ENCODE assay signal across 17 cellular contexts in the genomic region with DNA sequence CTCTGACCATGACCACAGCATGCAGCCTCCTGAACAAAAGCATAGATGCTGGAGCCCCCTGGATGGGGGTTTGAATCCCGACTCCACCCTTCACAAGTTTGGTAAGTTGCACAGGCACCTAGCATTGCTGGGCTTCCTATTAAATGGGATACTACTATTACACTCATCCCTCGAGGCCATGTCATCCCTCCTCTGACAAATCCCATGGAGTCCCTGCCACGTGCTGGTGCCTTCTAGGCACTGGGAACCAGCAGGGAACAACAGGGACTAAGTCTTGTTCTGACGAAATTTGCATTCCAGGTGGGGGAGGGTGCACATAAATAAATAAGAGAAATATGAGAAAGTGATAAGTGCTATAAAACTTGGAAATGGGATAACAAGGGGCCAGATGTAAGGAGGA. TPM values are rescaled to one million over a fixed set of nuclear protein-coding genes. Genes with fewer than 3 reads are reported as not detected.
DNase-seq lines count a peak whose midpoint lies in the region; ATAC-seq and TF ChIP-seq lines count a peak whose summit lies in the region.
"Had no signal": no experiment of that assay in that cellular context is flagged by ENCODE, and none has a peak within 500 bp of the region (broad histone marks: within the 10 kb centered on the region; RNA-seq: fewer than 3 reads in every experiment).

No MANE protein-coding gene starts in this region.

- DNase-seq in EH (ENCODE audit: low read depth) (peak; percentile 71), IMR-90 (peak; percentile 39), SK-MEL-5 (ENCODE audit: low read depth, low spot score) (peak; percentile 58), hepatocyte (ENCODE audit: low spot score) (no peak), A673 (ENCODE audit: low spot score) (no peak), CD1c-positive myeloid dendritic cell (ENCODE audit: extremely low spot score) (no peak), amygdala (lab: John Stamatoyannopoulos, UW) (no peak)
- DNase-seq: ACHN; Calu3; CD4-positive, alpha-beta memory T cell; DMS79 treated with DMSO at 0.1 percent for 48 hours; EL; GOT3; KG1 had no signal

- no peak overlapping the region for H2AFZ ChIP-seq in IMR-90 (replicated peaks; ENCODE audit: low read length, poor library complexity)
- no peak overlapping the region for H2AFZ ChIP-seq in hepatocyte

- H3K9me1 ChIP-seq in IMR-90 (ENCODE audit: insufficient read depth, low read length) = peaks cover 3% of the 10 kb centered on the region; the same call in 1 of the 2 replicates

- no peak overlapping the region for H2AK9ac ChIP-seq in IMR-90 (replicated peaks; ENCODE audit: low read depth, low read length, poor library complexity)

- H3K27me3 ChIP-seq in IMR-90 (ENCODE audit: control insufficient read depth, insufficient read depth, low read length) (peaks cover 10% of the 10 kb centered on the region; the same call in 1 of the 2 replicates), hepatocyte (no peaks in the 10 kb centered on the region), A673 (replicated peaks; ENCODE audit: insufficient read depth, low read depth, low read length, poor library complexity) (no peaks in the 10 kb centered on the region)

- H3K4me1 ChIP-seq in IMR-90 (ENCODE audit: control insufficient read depth, insufficient read depth, low read length) (peaks cover 7% of the 10 kb centered on the region), hepatocyte (ENCODE audit: insufficient read depth) (peaks cover 14% of the 10 kb centered on the region), A673 (ENCODE audit: insufficient read depth, low read length, poor library complexity, severe bottlenecking) (peaks cover 12% of the 10 kb centered on the region)

- H3K9ac ChIP-seq in IMR-90 (ENCODE audit: low read depth, low read length) = no peak overlapping the region

- H3K23ac ChIP-seq in IMR-90 (ENCODE audit: low read depth, low read length) = no peak overlapping the region

- H3K56ac ChIP-seq in IMR-90 (ENCODE audit: extremely low read depth, insufficient read depth, low read length) = no peak overlapping the region

- H3K4me3 ChIP-seq in IMR-90 (ENCODE audit: insufficient read depth, low read depth, low read length) = no peak overlapping the region
- no peak overlapping the region for H3K4me3 ChIP-seq in hepatocyte
- H3K4me3 ChIP-seq in A673 (ENCODE audit: low read depth, low read length, poor library complexity, severe bottlenecking) = no peak overlapping the region

- H3K9me3 ChIP-seq in IMR-90 (ENCODE audit: control insufficient read depth, insufficient read depth, low read length) (no peaks in the 10 kb centered on the region), hepatocyte (ENCODE audit: low read depth) (no peaks in the 10 kb centered on the region), A673 (ENCODE audit: low read depth, low read length, poor library complexity, severe bottlenecking) (no peaks in the 10 kb centered on the region)

- no peak overlapping the region for H2BK20ac ChIP-seq in IMR-90 (ENCODE audit: low read depth, low read length)

- dilution Hi-C loops in IMR-90 (cut with HindIII; ENCODE audit: low sequenced_read_pairs, unreplicated experiment) = no loop called here

- TF ChIP-seq CTCF in IMR-90 (conservative IDR thresholded peaks at IDR 0.05; ENCODE audit: low read depth, low read length) (no peak), hepatocyte (IDR thresholded peaks at IDR 0.05; ENCODE audit: poor library complexity) (no peak), A673 (conservative IDR thresholded peaks at IDR 0.05; ENCODE audit: low read depth, low read length) (no peak)

- H3K14ac ChIP-seq in IMR-90 (replicated peaks; ENCODE audit: low read depth, low read length) = no peak overlapping the region

- 11% methylated on average over 1 of the region's 4 CpGs; no CpG with 5 or more reads in 1 of the 2 experiments for WGBS in IMR-90 (ENCODE audit: extremely low coverage in 2 of 2, insufficient read length in 1 of 2), 2 experiments
- WGBS in hepatocyte (ENCODE audit: low lambda C conversion rate, missing lambda C conversion rate) = 56% methylated on average over 4 of the region's 4 CpGs

- H3K36me3 ChIP-seq in IMR-90 (ENCODE audit: control insufficient read depth, insufficient read depth, low read length) (no peaks in the 10 kb centered on the region), hepatocyte (replicated peaks; ENCODE audit: insufficient read depth, low read depth) (no peaks in the 10 kb centered on the region), A673 (ENCODE audit: insufficient read depth, low read length, poor library complexity, severe bottlenecking) (no peaks in the 10 kb centered on the region)

- intact Hi-C loops in IMR-90 (cut with micrococcal nuclease) (no loop called here), A673 (cut with micrococcal nuclease; ENCODE audit: unreplicated experiment) (no loop called here)

- H3K27ac ChIP-seq in IMR-90 (ENCODE audit: insufficient read depth, low read length) (no peak overlapping the region), hepatocyte (peak overlapping the region; percentile 23), A673 (ENCODE audit: low read depth, low read length, poor library complexity, severe bottlenecking) (no peak overlapping the region)
- H3K27ac ChIP-seq: C4-2B had no signal

- H2BK120ac ChIP-seq in IMR-90 (ENCODE audit: low read depth, low read length) = no peak overlapping the region

- no TSS peak for BruUV-seq in IMR-90 (replicated peaks; lab: Mats Ljungman, UMichigan)
- BruUV-seq in A673 (replicated peaks; lab: Mats Ljungman, UMichigan) = no TSS peak

- in situ Hi-C loops in IMR-90 (cut with MboI; ENCODE audit: low sequenced_read_pairs) = no loop called here
- in situ Hi-C loops in SK-MEL-5 (cut with HindIII; ENCODE audit: low pct_unique_long_range_greater_than_20kb, low sequenced_read_pairs) = no loop called here

- H3K4me2 ChIP-seq in IMR-90 (ENCODE audit: low read depth, low read length) = no peak overlapping the region; the same call in 1 of the 2 replicates
- no peak overlapping the region for H3K4me2 ChIP-seq in hepatocyte

- no peak overlapping the region for H3K18ac ChIP-seq in IMR-90 (ENCODE audit: low read depth, low read length)

- no peaks in the 10 kb centered on the region for H4K20me1 ChIP-seq in IMR-90 (ENCODE audit: insufficient read depth, low read length)
- H4K20me1 ChIP-seq in hepatocyte (ENCODE audit: insufficient read depth, poor library complexity, severe bottlenecking) = no peaks in the 10 kb centered on the region

- TF ChIP-seq RAD21 in IMR-90 (IDR thresholded peaks at IDR 0.05; ENCODE audit: low read length) = no peak

- no peak overlapping the region for H2BK15ac ChIP-seq in IMR-90 (ENCODE audit: low read depth, low read length)

- H4K8ac ChIP-seq in IMR-90 (ENCODE audit: low read depth in 2 of 2, low read length in 2 of 2) = no peak overlapping the region

- no peak overlapping the region for H2AK5ac ChIP-seq in IMR-90 (ENCODE audit: low read depth, low read length)

- no peak overlapping the region for H3K4ac ChIP-seq in IMR-90 (ENCODE audit: low read depth, low read length)

- 0 out of 2 replicates have a peak overlapping the region, but pooled peaks have one; percentile 43 for H4K5ac ChIP-seq in IMR-90 (ENCODE audit: low read depth, low read length)

- ATAC-seq in IMR-90 (ENCODE audit: low read depth) (no peak; the same call in 1 of the 2 replicates), GM18861 (IDR thresholded peaks at IDR 0.05; ENCODE audit: unreplicated experiment) (no peak)
- ATAC-seq: HCT116 had no signal

- no peaks in the 10 kb centered on the region for H3K9me2 ChIP-seq in hepatocyte (replicated peaks; ENCODE audit: insufficient read depth)

- H3K79me2 ChIP-seq in hepatocyte = no peaks in the 10 kb centered on the region

- H2BK5ac ChIP-seq in IMR-90 (ENCODE audit: low read depth, low read length, poor library complexity, severe bottlenecking) = no peak overlapping the region

- no peak overlapping the region for H4K91ac ChIP-seq in IMR-90 (ENCODE audit: insufficient read depth, low read depth, low read length)

- CTCF ChIA-PET in IMR-90 (lab: Yijun Ruan, JAX) = no interaction called here
- CTCF ChIA-PET in A673 (lab: Charles Lee) = no interaction called here

- POLR2A ChIA-PET in IMR-90 (lab: Charles Lee; ENCODE audit: unreplicated experiment) = no interaction called here
- POLR2A ChIA-PET in A673 (lab: Charles Lee; ENCODE audit: low non-redundant PET) = no interaction called here

- no peak for TF ChIP-seq POLR2A in IMR-90 (IDR thresholded peaks at IDR 0.05; ENCODE audit: low read depth, low read length)

- no peaks in the 10 kb centered on the region for H3K79me1 ChIP-seq in IMR-90 (ENCODE audit: low read depth in 1 of 2, low read length in 2 of 2)

TF ChIP-seq in IMR-90, 13 proteins besides CTCF, POLR2A, EP300 and RAD21 (continues in another document):
- TF ChIP-seq SMC3 (IDR thresholded peaks at IDR 0.05; ENCODE audit: low read depth, low read length) (no peak), MAFK (IDR thresholded peaks at IDR 0.05; ENCODE audit: low read depth, low read length) (no peak), FOS (IDR thresholded peaks at IDR 0.05; ENCODE audit: low read depth, low read length) (no peak), NFE2L2 (IDR thresholded peaks at IDR 0.05; ENCODE audit: low read depth, low read length) (no peak), CHD1 (IDR thresholded peaks at IDR 0.05; ENCODE audit: low read depth, low read length) (no peak), MAZ (IDR thresholded peaks at IDR 0.05; ENCODE audit: borderline replicate concordance, low read depth, low read length) (no peak), BHLHE40 (IDR thresholded peaks at IDR 0.05; ENCODE audit: low read depth, low read length) (0 out of 2 replicates have a peak, but pooled peaks have one; percentile 6), CEBPB (IDR thresholded peaks at IDR 0.05; ENCODE audit: low read depth, low read length) (peak; percentile 25; the same call in 1 of the 2 replicates), RFX5 (IDR thresholded peaks at IDR 0.05; ENCODE audit: low read depth, low read length) (no peak)

RNA-seq across cellular contexts. Expression of a gene that starts 15.3 kb away (rescaled TPM):
- 9.7 and 9.9 TPM in 2 replicates for total RNA-seq in IMR-90 (2012; rRNA removed)
- polyA plus RNA-seq in IMR-90 (2012; rRNA removed) = 37.2 and 40.2 TPM in 2 replicates
- polyA plus RNA-seq in IMR-90 (2012; cell fraction: cytosol; rRNA removed) = 25.7 and 34.3 TPM in 2 replicates
- 30.5 and 36.1 TPM in 2 replicates for polyA plus RNA-seq in IMR-90 (2012; cell fraction: nucleus; rRNA removed; ENCODE audit: low replicate concordance)
- 67.8 and 74.7 TPM in 2 replicates for total RNA-seq in SK-MEL-5 (2014; rRNA removed; shearing (Covaris generic))
- polyA plus RNA-seq in SK-MEL-5 (2015; cell fraction: cytosol; rRNA removed) = 274 and 332 TPM in 2 replicates
- polyA plus RNA-seq in SK-MEL-5 (2015; cell fraction: nucleus; rRNA removed) = 102 and 109 TPM in 2 replicates
- total RNA-seq in hepatocyte = 14.0 and 16.0 TPM in 2 replicates
- polyA plus RNA-seq in hepatocyte = 14.4 and 18.6 TPM in 2 replicates
- 81.0 and 81.2 TPM in 2 replicates for total RNA-seq in A673 (2021)
- polyA plus RNA-seq: CD4-positive, alpha-beta memory T cell had no signal

Comparison
In these comparisons a context has a peak if more than half of its experiments do, and no peak if none do; other contexts are left out.
1. DNase-seq: peak in EH (single experiment), IMR-90 (single experiment) and SK-MEL-5 (single experiment); none in hepatocyte (single experiment), A673 (single experiment), CD1c-positive myeloid dendritic cell (single experiment) and amygdala (0 of 56).